In the genomic region with DNA sequence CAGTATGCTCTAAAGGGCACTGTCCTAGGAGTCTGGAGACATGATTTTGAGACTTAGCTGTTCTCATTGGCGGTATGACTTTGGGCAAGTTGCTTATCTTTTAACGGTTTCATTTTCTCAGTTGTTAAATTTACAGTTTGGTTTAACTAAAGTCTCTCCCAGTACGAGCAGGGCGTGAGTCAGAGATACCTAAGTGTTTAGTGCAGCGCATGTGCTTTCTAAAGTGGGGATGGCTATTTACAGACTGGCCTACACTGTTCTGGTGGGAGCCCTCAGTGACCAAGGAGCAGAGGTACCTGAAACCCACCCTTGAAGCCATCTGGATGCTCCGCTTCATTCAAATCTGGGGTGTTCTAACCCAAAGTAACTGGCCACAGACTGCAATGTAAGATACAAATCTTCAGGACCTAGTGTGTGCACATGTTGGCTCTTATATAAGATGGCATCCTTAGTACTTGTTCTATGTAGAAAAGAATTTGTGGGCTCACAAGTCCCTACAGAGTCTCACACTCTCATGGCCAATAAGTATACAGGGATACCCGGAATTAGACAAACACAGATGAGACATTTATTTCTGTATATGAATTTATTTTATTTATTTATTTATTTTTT, we compare ENCODE assay signal across 1 cellular context.
TF ChIP-seq lines count a peak whose summit lies in the region.

No MANE protein-coding gene starts in this region.

TF ChIP-seq in K562, 482 proteins besides CTCF, POLR2A, EP300 and RAD21 (continued from another document):
- peak; percentile 60 for TF ChIP-seq MYBL2 (IDR thresholded peaks at IDR 0.05; ENCODE audit: low read depth)
- TF ChIP-seq MYBL2 (CRISPR knock-in tag; IDR thresholded peaks at IDR 0.05; ENCODE audit: borderline replicate concordance): no peak
- no peak for TF ChIP-seq ILF3 (IDR thresholded peaks at IDR 0.05; ENCODE audit: borderline replicate concordance)
- TF ChIP-seq ZNF146 (CRISPR knock-in tag; IDR thresholded peaks at IDR 0.05; ENCODE audit: unreplicated experiment): no peak
- 0 out of 2 replicates have a peak, but pooled peaks have one; percentile 22 for TF ChIP-seq FOXM1 (IDR thresholded peaks at IDR 0.05; ENCODE audit: low read depth)
- TF ChIP-seq FOXM1 (CRISPR knock-in tag; IDR thresholded peaks at IDR 0.05; ENCODE audit: low read depth): no peak
- TF ChIP-seq, protein P1, sequence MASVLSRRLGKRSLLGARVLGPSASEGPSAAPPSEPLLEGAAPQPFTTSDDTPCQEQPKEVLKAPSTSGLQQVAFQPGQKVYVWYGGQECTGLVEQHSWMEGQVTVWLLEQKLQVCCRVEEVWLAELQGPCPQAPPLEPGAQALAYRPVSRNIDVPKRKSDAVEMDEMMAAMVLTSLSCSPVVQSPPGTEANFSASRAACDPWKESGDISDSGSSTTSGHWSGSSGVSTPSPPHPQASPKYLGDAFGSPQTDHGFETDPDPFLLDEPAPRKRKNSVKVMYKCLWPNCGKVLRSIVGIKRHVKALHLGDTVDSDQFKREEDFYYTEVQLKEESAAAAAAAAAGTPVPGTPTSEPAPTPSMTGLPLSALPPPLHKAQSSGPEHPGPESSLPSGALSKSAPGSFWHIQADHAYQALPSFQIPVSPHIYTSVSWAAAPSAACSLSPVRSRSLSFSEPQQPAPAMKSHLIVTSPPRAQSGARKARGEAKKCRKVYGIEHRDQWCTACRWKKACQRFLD (CRISPR knock-in tag; IDR thresholded peaks at IDR 0.05): peak; percentile 86; the same call in 1 of the 2 replicates
- TF ChIP-seq HMG20A (CRISPR knock-in tag; conservative IDR thresholded peaks at IDR 0.05): no peak
- TF ChIP-seq CEBPB (tag; IDR thresholded peaks at IDR 0.05): no peak
- peak; percentile 56; the same call in 1 of the 2 replicates for TF ChIP-seq MTA3 (IDR thresholded peaks at IDR 0.05; ENCODE audit: borderline replicate concordance)
- TF ChIP-seq, protein P2, sequence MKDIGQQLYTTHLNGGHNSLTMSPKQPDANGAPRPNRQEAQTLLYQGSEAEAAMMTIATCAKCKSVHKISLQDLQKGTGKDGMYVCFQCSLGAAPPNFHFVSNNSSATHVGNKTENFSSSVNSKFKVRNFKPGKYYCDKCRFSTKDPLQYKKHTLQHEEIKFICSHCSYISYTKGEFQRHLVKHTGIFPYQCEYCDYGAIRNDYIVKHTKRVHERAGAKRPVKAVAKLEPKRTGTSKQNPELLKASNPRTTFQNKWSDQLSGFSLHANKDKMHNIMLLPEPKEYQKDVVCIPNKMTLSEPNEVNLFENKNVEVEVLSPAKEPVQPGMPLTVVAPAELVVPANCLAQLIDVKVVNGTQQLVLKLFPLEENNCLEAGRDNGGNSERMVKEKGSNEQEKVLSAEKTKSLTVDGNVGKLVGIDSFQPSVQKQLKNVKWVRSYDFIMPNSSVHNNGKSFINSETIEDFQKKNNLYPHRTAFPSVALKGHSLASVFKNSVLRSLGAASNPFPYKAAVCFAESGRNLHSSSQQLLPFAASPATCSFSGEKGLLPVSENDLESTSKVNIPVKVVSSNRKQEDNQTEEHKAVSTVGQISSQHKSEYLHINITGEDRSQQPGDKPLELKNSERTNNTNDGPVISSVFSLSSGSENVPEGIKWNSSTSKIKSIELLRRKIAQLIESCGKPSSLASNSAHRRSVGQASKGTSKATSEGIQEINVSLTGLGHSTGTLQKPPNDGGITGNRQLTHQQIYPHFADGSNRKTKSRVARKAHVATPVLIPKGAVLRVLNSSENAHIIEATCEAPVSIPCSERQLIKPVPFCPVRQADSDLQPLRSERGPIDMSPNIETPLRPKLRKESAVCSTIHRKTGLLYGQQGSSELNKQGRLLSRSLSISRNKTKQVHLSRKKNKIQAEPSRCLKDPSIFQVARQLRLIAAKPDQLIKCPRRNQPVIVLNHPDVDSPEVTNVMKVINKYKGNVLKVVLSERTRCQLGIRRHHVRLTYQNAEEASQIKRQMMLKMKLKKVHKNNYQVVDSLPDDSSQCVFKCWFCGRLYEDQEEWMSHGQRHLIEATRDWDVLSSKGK (CRISPR knock-in tag; IDR thresholded peaks at IDR 0.05): no peak
- no peak for TF ChIP-seq ZNF3 (CRISPR knock-in tag; IDR thresholded peaks at IDR 0.05)
- TF ChIP-seq, protein P3, sequence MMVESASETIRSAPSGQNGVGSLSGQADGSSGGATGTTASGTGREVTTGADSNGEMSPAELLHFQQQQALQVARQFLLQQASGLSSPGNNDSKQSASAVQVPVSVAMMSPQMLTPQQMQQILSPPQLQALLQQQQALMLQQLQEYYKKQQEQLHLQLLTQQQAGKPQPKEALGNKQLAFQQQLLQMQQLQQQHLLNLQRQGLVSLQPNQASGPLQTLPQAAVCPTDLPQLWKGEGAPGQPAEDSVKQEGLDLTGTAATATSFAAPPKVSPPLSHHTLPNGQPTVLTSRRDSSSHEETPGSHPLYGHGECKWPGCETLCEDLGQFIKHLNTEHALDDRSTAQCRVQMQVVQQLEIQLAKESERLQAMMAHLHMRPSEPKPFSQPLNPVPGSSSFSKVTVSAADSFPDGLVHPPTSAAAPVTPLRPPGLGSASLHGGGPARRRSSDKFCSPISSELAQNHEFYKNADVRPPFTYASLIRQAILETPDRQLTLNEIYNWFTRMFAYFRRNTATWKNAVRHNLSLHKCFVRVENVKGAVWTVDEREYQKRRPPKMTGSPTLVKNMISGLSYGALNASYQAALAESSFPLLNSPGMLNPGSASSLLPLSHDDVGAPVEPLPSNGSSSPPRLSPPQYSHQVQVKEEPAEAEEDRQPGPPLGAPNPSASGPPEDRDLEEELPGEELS (CRISPR knock-in tag; IDR thresholded peaks at IDR 0.05; ENCODE audit: borderline replicate concordance): no peak
- TF ChIP-seq MAFK (IDR thresholded peaks at IDR 0.05; ENCODE audit: low read length): no peak
- TF ChIP-seq MIER1 (IDR thresholded peaks at IDR 0.05; ENCODE audit: low read depth): no peak
- TF ChIP-seq FOSL1 (tag; conservative IDR thresholded peaks at IDR 0.05): peak; percentile 84
- no peak for TF ChIP-seq PCBP1 (IDR thresholded peaks at IDR 0.05; ENCODE audit: low read depth, low read length, poor library complexity, severe bottlenecking)
- TF ChIP-seq, protein P4, sequence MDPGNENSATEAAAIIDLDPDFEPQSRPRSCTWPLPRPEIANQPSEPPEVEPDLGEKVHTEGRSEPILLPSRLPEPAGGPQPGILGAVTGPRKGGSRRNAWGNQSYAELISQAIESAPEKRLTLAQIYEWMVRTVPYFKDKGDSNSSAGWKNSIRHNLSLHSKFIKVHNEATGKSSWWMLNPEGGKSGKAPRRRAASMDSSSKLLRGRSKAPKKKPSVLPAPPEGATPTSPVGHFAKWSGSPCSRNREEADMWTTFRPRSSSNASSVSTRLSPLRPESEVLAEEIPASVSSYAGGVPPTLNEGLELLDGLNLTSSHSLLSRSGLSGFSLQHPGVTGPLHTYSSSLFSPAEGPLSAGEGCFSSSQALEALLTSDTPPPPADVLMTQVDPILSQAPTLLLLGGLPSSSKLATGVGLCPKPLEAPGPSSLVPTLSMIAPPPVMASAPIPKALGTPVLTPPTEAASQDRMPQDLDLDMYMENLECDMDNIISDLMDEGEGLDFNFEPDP (CRISPR knock-in tag; IDR thresholded peaks at IDR 0.05): peak; percentile 66; the same call in 1 of the 2 replicates
- no peak for TF ChIP-seq E2F3 (CRISPR knock-in tag; IDR thresholded peaks at IDR 0.05)
- no peak for TF ChIP-seq ZNF134 (CRISPR knock-in tag; conservative IDR thresholded peaks at IDR 0.05)
- 0 out of 2 replicates have a peak, but pooled peaks have one; percentile 34 for TF ChIP-seq SMAD4 (CRISPR knock-in tag; conservative IDR thresholded peaks at IDR 0.05)
- TF ChIP-seq YY1 (IDR thresholded peaks at IDR 0.05; ENCODE audit: borderline replicate concordance in 1 of 3, control insufficient read depth in 1 of 3, extremely low read depth in 1 of 3, insufficient read depth in 3 of 3, insufficient read length in 1 of 3, insufficient replicate concordance in 2 of 3, low read depth in 1 of 3, low read length in 2 of 3): no peak
- TF ChIP-seq, protein P5, sequence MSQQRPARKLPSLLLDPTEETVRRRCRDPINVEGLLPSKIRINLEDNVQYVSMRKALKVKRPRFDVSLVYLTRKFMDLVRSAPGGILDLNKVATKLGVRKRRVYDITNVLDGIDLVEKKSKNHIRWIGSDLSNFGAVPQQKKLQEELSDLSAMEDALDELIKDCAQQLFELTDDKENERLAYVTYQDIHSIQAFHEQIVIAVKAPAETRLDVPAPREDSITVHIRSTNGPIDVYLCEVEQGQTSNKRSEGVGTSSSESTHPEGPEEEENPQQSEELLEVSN (IDR thresholded peaks at IDR 0.05; ENCODE audit: borderline replicate concordance in 1 of 2, extremely low read depth in 1 of 2, insufficient read depth in 1 of 2, insufficient read length in 1 of 2, low read depth in 1 of 2, low read length in 1 of 2, poor library complexity in 1 of 2, severe bottlenecking in 1 of 2): peak in 1 of 2 experiments; percentile 21
- TF ChIP-seq HSF4 (CRISPR knock-in tag; IDR thresholded peaks at IDR 0.05; ENCODE audit: borderline replicate concordance): no peak
- no peak for TF ChIP-seq NEUROD1 (IDR thresholded peaks at IDR 0.05; ENCODE audit: borderline replicate concordance, low read depth, low read length, partially characterized antibody)
- TF ChIP-seq SRF (CRISPR knock-in tag; IDR thresholded peaks at IDR 0.05): 0 out of 4 replicates have a peak, but pooled peaks of 1 of the 2 experiments have one; percentile 16
- no peak for TF ChIP-seq KLF13 (tag; IDR thresholded peaks at IDR 0.05; ENCODE audit: borderline replicate concordance, low read depth)
- 0 out of 2 replicates have a peak, but pooled peaks have one; percentile 36 for TF ChIP-seq SMARCE1 (IDR thresholded peaks at IDR 0.05)
- no peak for TF ChIP-seq DDX20 (tag; IDR thresholded peaks at IDR 0.05; ENCODE audit: low read depth)
- TF ChIP-seq DNMT1 (IDR thresholded peaks at IDR 0.05): no peak
- TF ChIP-seq NELFE (IDR thresholded peaks at IDR 0.05; ENCODE audit: insufficient read depth, insufficient read length): no peak
- TF ChIP-seq HIVEP1 (CRISPR knock-in tag; IDR thresholded peaks at IDR 0.05): no peak
- TF ChIP-seq TEAD2 (tag; IDR thresholded peaks at IDR 0.05): no peak
- TF ChIP-seq JUN (IDR thresholded peaks at IDR 0.05; ENCODE audit: borderline replicate concordance, low read depth, low read length): no peak; the same call in 1 of the 2 replicates
- TF ChIP-seq JUN (CRISPR knock-in tag; IDR thresholded peaks at IDR 0.05; ENCODE audit: borderline replicate concordance): no peak
- TF ChIP-seq, protein P6, sequence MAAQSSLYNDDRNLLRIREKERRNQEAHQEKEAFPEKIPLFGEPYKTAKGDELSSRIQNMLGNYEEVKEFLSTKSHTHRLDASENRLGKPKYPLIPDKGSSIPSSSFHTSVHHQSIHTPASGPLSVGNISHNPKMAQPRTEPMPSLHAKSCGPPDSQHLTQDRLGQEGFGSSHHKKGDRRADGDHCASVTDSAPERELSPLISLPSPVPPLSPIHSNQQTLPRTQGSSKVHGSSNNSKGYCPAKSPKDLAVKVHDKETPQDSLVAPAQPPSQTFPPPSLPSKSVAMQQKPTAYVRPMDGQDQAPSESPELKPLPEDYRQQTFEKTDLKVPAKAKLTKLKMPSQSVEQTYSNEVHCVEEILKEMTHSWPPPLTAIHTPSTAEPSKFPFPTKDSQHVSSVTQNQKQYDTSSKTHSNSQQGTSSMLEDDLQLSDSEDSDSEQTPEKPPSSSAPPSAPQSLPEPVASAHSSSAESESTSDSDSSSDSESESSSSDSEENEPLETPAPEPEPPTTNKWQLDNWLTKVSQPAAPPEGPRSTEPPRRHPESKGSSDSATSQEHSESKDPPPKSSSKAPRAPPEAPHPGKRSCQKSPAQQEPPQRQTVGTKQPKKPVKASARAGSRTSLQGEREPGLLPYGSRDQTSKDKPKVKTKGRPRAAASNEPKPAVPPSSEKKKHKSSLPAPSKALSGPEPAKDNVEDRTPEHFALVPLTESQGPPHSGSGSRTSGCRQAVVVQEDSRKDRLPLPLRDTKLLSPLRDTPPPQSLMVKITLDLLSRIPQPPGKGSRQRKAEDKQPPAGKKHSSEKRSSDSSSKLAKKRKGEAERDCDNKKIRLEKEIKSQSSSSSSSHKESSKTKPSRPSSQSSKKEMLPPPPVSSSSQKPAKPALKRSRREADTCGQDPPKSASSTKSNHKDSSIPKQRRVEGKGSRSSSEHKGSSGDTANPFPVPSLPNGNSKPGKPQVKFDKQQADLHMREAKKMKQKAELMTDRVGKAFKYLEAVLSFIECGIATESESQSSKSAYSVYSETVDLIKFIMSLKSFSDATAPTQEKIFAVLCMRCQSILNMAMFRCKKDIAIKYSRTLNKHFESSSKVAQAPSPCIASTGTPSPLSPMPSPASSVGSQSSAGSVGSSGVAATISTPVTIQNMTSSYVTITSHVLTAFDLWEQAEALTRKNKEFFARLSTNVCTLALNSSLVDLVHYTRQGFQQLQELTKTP (IDR thresholded peaks at IDR 0.05; ENCODE audit: low read depth in 1 of 2, partially characterized antibody in 2 of 2): no peak
- no peak for TF ChIP-seq ZNF140 (CRISPR knock-in tag; IDR thresholded peaks at IDR 0.05)
- no peak for TF ChIP-seq BMI1 (IDR thresholded peaks at IDR 0.05; ENCODE audit: low read length)
- TF ChIP-seq, protein P7, sequence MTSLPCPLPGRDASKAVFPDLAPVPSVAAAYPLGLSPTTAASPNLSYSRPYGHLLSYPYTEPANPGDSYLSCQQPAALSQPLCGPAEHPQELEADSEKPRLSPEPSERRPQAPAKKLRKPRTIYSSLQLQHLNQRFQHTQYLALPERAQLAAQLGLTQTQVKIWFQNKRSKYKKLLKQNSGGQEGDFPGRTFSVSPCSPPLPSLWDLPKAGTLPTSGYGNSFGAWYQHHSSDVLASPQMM (CRISPR knock-in tag; IDR thresholded peaks at IDR 0.05): no peak
- no peak for TF ChIP-seq HDAC3 (IDR thresholded peaks at IDR 0.05; ENCODE audit: borderline replicate concordance, partially characterized antibody)
- TF ChIP-seq ARID1B (IDR thresholded peaks at IDR 0.05): peak; percentile 32
- no peak for TF ChIP-seq KLF1 (tag; IDR thresholded peaks at IDR 0.05)
- TF ChIP-seq, protein P8, sequence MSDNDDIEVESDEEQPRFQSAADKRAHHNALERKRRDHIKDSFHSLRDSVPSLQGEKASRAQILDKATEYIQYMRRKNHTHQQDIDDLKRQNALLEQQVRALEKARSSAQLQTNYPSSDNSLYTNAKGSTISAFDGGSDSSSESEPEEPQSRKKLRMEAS (CRISPR knock-in tag; IDR thresholded peaks at IDR 0.05): peak; percentile 87
- TF ChIP-seq HDGF (IDR thresholded peaks at IDR 0.05): no peak
- no peak for TF ChIP-seq ZNF780A (CRISPR knock-in tag; IDR thresholded peaks at IDR 0.05)
- TF ChIP-seq ZBTB17 (CRISPR knock-in tag; IDR thresholded peaks at IDR 0.05): 0 out of 2 replicates have a peak, but pooled peaks have one; percentile 27
